31 cellular contexts compared by ENCODE assay signal in genomic region chr11:90309693-90310092, GRCh38.
"Had no signal": no experiment of that assay in that cellular context is flagged by ENCODE, and none has a peak within 500 bp of the region (broad histone marks: within the 10 kb centered on the region; RNA-seq: fewer than 3 reads in every experiment).

No MANE protein-coding gene starts in this region.

- H3K36me3 Mint-ChIP-seq: immature natural killer cell, mesothelial cell of epicardium, naive B cell, neural progenitor cell had no signal

- H3K4me1 ChIP-seq: colonic mucosa, esophagus muscularis mucosa, foreskin keratinocyte, gastroesophageal sphincter, heart right ventricle, neural progenitor cell, parathyroid adenoma, suprapubic skin, transverse colon, vagina had no signal

- H3K4me1 Mint-ChIP-seq: endodermal cell; immature natural killer cell; naive B cell; nephron; neural progenitor cell; stimulated activated naive CD8-positive, alpha-beta T cell treated with anti-CD3 and anti-CD28 coated beads, Interleukin-15, amount 100 ng/mL, for 72 hours had no signal

- H3K27me3 ChIP-seq: colonic mucosa, esophagus muscularis mucosa, foreskin keratinocyte, gastroesophageal sphincter, heart right ventricle, neural progenitor cell, suprapubic skin, transverse colon, vagina had no signal

- H2AFZ ChIP-seq: neural progenitor cell, parathyroid adenoma had no signal

- H3K9me3 Mint-ChIP-seq: dendritic cell treated with granulocyte-macrophage colony-stimulating factor and Interleukin-4, amounts not matched to agents 40 ng/mL and 50 ng/mL, for 4 days; mesothelial cell of epicardium; stimulated activated naive CD8-positive, alpha-beta T cell treated with anti-CD3 and anti-CD28 coated beads, Interleukin-15, amount 100 ng/mL, for 72 hours had no signal

- H3K27ac Mint-ChIP-seq: dendritic cell treated with granulocyte-macrophage colony-stimulating factor and Interleukin-4, amounts not matched to agents 40 ng/mL and 50 ng/mL, for 4 days; endodermal cell; immature natural killer cell; mesothelial cell of epicardium; naive B cell; nephron; neural progenitor cell; progenitor cell of endocrine pancreas; stimulated activated naive CD8-positive, alpha-beta T cell treated with anti-CD3 and anti-CD28 coated beads, Interleukin-15, amount 100 ng/mL, for 72 hours had no signal

- H3K9me3 ChIP-seq: colonic mucosa, esophagus muscularis mucosa, gastroesophageal sphincter, mucosa of descending colon, suprapubic skin, transverse colon, vagina had no signal

- H3K79me2 ChIP-seq: parathyroid adenoma had no signal

- H3K4me2 ChIP-seq: neural progenitor cell, smooth muscle cell had no signal

- H3K4me3 Mint-ChIP-seq: dendritic cell treated with granulocyte-macrophage colony-stimulating factor and Interleukin-4, amounts not matched to agents 40 ng/mL and 50 ng/mL, for 4 days; endodermal cell; immature natural killer cell; mesothelial cell of epicardium; naive B cell; nephron; neural progenitor cell; stimulated activated naive CD8-positive, alpha-beta T cell treated with anti-CD3 and anti-CD28 coated beads, Interleukin-15, amount 100 ng/mL, for 72 hours had no signal

- H3K4me3 ChIP-seq: colonic mucosa, esophagus muscularis mucosa, gastroesophageal sphincter, heart right ventricle, mucosa of descending colon, neural progenitor cell, smooth muscle cell, suprapubic skin, transverse colon, vagina had no signal

- ATAC-seq: foreskin keratinocyte; gastroesophageal sphincter; heart right ventricle; mucosa of descending colon; sciatic nerve; stimulated activated naive CD8-positive, alpha-beta T cell treated with anti-CD3 and anti-CD28 coated beads, Interleukin-15, amount 100 ng/mL, for 72 hours had no signal

- H3K9ac ChIP-seq: neural progenitor cell, parathyroid adenoma had no signal

- H3K27ac ChIP-seq: colonic mucosa, esophagus muscularis mucosa, foreskin keratinocyte, gastroesophageal sphincter, heart right ventricle, neural progenitor cell, parathyroid adenoma, suprapubic skin, transverse colon, vagina had no signal

- H3K27me3 Mint-ChIP-seq: dendritic cell treated with granulocyte-macrophage colony-stimulating factor and Interleukin-4, amounts not matched to agents 40 ng/mL and 50 ng/mL, for 4 days; naive B cell; progenitor cell of endocrine pancreas had no signal

- DNase-seq: colonic mucosa; effector CD8-positive, alpha-beta T cell; endodermal cell; foreskin keratinocyte; glutamatergic neuron; heart right ventricle; hypothalamus; immature natural killer cell; islet precursor cell; mesenchymal stem cell; mucosa of descending colon; naive B cell; stimulated activated CD4-positive, alpha-beta T cell treated with anti-CD3 and anti-CD28 coated beads, Interleukin-12 subunit alpha, Interleukin-12 subunit beta, amount 100 ng/mL, for 4 hours; stimulated activated CD4-positive, alpha-beta T cell treated with anti-CD3 and anti-CD28 coated beads, Interleukin-1b, Interleukin-23, amount 100 ng/mL, for 48 hours; stimulated activated CD4-positive, alpha-beta T cell treated with anti-CD3 and anti-CD28 coated beads, Interleukin-4, amount 100 ng/mL, for 1 hour; stimulated activated CD8-positive, alpha-beta memory T cell treated with anti-CD3 and anti-CD28 coated beads, Interleukin-4, amount 100 ng/mL, for 48 hours; stimulated activated naive CD4-positive, alpha-beta T cell; stimulated activated naive CD8-positive, alpha-beta T cell treated with anti-CD3 and anti-CD28 coated beads, Interleukin-15, amount 100 ng/mL, for 72 hours; transverse colon had no signal

- H3K36me3 ChIP-seq: colonic mucosa, esophagus muscularis mucosa, gastroesophageal sphincter, heart right ventricle, neural progenitor cell, suprapubic skin, transverse colon, vagina had no signal
